Comparison of ENCODE assay signal across 8 cellular contexts in the genomic region with DNA sequence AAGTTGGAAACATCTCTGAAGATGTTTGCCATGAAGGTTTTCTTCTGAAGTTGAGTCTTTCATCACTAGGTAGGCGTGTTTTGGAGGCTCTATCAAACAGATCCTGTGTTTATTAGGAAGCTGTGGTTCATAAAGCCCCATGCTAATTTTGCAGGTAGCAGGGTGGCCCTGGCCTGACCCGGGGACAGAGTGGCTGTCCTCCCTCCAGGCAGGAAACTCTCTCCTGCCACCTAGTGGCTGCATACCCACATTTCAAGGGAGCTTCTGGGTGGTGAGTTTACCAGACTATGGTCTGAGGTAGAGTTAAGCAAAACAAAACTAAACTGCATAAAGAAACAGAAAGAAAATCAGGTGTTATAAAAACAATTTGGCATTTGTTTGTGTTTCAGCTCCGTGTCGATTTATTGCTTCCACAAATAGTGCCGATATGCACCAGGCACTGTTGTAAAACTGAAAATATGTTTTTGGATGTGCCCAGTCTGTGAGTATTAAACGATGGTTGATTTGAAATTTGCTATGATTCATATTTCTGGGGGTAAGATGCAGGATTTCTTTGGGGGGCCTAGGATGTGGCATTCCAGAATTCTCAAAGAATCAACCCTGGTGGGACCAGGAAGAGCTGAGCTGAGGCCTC. TPM values are rescaled to one million over a fixed set of nuclear protein-coding genes. Genes with fewer than 3 reads are reported as not detected.
DNase-seq lines count a peak whose midpoint lies in the region; ATAC-seq and TF ChIP-seq lines count a peak whose summit lies in the region.

No MANE protein-coding gene starts in this region.

- WGBS in sigmoid colon, 2 donors, result 21 to 44% methylated on average over 6 of the region's 6 CpGs

- TF ChIP-seq CTCF in GM12875 (IDR thresholded peaks at IDR 0.05; ENCODE audit: borderline replicate concordance, insufficient read depth, low read depth, low read length) (peak; percentile 85), sigmoid colon (IDR thresholded peaks at IDR 0.05) (peak in 3 of 4 experiments; percentile 24 to 27 (median 27))

- intact Hi-C loops in sigmoid colon (cut with DNase I), result no loop called here

- H3K27me3 ChIP-seq in sigmoid colon, result no peaks in the 10 kb centered on the region

- no peaks in the 10 kb centered on the region for H3K4me1 ChIP-seq in sigmoid colon

- no peaks in the 10 kb centered on the region for H3K36me3 ChIP-seq in sigmoid colon

- ATAC-seq in HG02852 (IDR thresholded peaks at IDR 0.05; ENCODE audit: unreplicated experiment) (peak; percentile 58), HG02938 (IDR thresholded peaks at IDR 0.05; ENCODE audit: unreplicated experiment) (no peak), GM21576 (IDR thresholded peaks at IDR 0.05; ENCODE audit: unreplicated experiment) (no peak)

- TF ChIP-seq EP300 in sigmoid colon (IDR thresholded peaks at IDR 0.05), result no peak

- no peak for TF ChIP-seq POLR2A in sigmoid colon (IDR thresholded peaks at IDR 0.05)

- DNase-seq in OCI-M1 (lab: John Stamatoyannopoulos, UW), result peak; percentile 89
- peak; percentile 64 for DNase-seq in activated T-cell treated with anti-CD3 and anti-CD28 coated beads, Interleukin-2, amount 50 U/mL, for 1 hour
- peak; percentile 76 for DNase-seq in germinal center (ENCODE audit: low spot score)
- DNase-seq in sigmoid colon, result no peak

- H3K4me3 ChIP-seq in GM12875 (ENCODE audit: low read depth, low read length) (no peak overlapping the region), sigmoid colon (no peak overlapping the region)

- no peaks in the 10 kb centered on the region for H3K9me3 ChIP-seq in sigmoid colon

- no peak overlapping the region for H3K27ac ChIP-seq in sigmoid colon

RNA-seq across cellular contexts. Expression of a gene that starts 26.0 kb away (rescaled TPM):
- not detected for total RNA-seq in sigmoid colon
- polyA plus RNA-seq in sigmoid colon, result 1 to 10 TPM in 1 of 3 donors, not detected in 2; 1.3 TPM

RNA-seq across cellular contexts. Expression of a gene that starts 48.4 kb away (rescaled TPM):
- total RNA-seq in sigmoid colon, result 1 to 10 TPM in 1 of 4 donors, under 1 TPM in 2, not detected in 1; 0.55 to 3.8 (median 0.66) TPM
- polyA plus RNA-seq in sigmoid colon, result 10 to 100 TPM in 1 of 3 donors, 1 to 10 TPM in 2; 6.0 to 32.4 (median 8.5) TPM
